20 cellular contexts compared by ENCODE assay signal in the genomic region with DNA sequence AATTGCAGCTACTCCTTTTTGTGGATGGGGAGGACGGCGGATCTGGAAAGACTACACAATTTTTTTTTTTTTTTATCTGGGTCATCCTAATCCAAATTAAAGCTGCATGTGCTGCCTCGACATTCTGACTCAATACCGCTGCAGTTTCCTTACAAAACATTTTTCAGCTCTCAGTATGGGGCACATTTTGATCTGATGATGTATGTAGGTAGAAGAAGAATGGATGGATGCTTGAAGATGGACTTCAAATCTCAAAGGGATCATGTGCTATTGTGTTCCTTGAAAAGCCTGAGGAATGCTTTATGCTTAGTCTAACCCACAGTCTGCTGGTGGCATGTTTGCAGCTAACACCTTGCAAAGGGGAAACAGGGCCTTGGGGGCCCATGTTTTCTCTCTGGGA.
DNase-seq lines count a peak whose midpoint lies in the region; ATAC-seq, FAIRE-seq and TF ChIP-seq lines count a peak whose summit lies in the region.
"Had no signal": no experiment of that assay in that cellular context is flagged by ENCODE, and none has a peak within 500 bp of the region (broad histone marks: within the 10 kb centered on the region; RNA-seq: fewer than 3 reads in every experiment).

No MANE protein-coding gene starts in this region.

- H2BK20ac ChIP-seq in H1 (ENCODE audit: low read length) = no peak overlapping the region

- H3K14ac ChIP-seq in H1 (ENCODE audit: insufficient read length) = no peak overlapping the region

- H3K79me1 ChIP-seq in H1 (ENCODE audit: low read depth, low read length) = no peaks in the 10 kb centered on the region

- H4K5ac ChIP-seq in H1 (ENCODE audit: insufficient read length, low read depth, low read length) = no peak overlapping the region

- POLR2A ChIA-PET in H1 (lab: Charles Lee; ENCODE audit: partially characterized antibody) = no interaction called here

- H3K36me3 ChIP-seq in left ventricle myocardium inferior (no peaks in the 10 kb centered on the region), H1 (ENCODE audit: control insufficient read depth in 2 of 4, insufficient read depth in 4 of 4, low read length in 3 of 4) (no peaks in the 10 kb centered on the region), neural progenitor cell (no peaks in the 10 kb centered on the region)
- H3K36me3 ChIP-seq: BE2C, HAP-1 had no signal

- no peak for TF ChIP-seq RAD21 in H1 (IDR thresholded peaks at IDR 0.05 in 1 of 2, conservative IDR thresholded peaks at IDR 0.05 in 1 of 2; ENCODE audit: low read depth in 2 of 2, low read length in 2 of 2)

- 0 out of 2 replicates have a peak overlapping the region, but pooled peaks have one; percentile 37 for H2BK15ac ChIP-seq in H1 (ENCODE audit: low read length)

- H3K9me3 Mint-ChIP-seq in neural progenitor cell = no peaks in the 10 kb centered on the region

- H3K4me2 ChIP-seq in H1 (ENCODE audit: insufficient read depth in 1 of 2, low read depth in 2 of 2, low read length in 2 of 2) (no peak overlapping the region), neural progenitor cell (no peak overlapping the region)

- H3K27me3 Mint-ChIP-seq in neural progenitor cell (ENCODE audit: insufficient read depth, low read depth) = no peaks in the 10 kb centered on the region
- H3K27me3 Mint-ChIP-seq: CD4-positive, CD25-positive, alpha-beta regulatory T cell; CD8-positive, alpha-beta memory T cell had no signal

- H3K9ac ChIP-seq in H1 (replicated peaks in 1 of 4; ENCODE audit: extremely low read depth in 1 of 4, low read depth in 3 of 4, low read length in 3 of 4) = no peak overlapping the region
- no peak overlapping the region for H3K9ac ChIP-seq in neural progenitor cell

- no peaks in the 10 kb centered on the region for H3K9me3 ChIP-seq in left ventricle myocardium inferior (replicated peaks)
- H3K9me3 ChIP-seq in H1 (ENCODE audit: insufficient read depth in 2 of 2, low read depth in 1 of 2, low read length in 1 of 2) = no peaks in the 10 kb centered on the region
- H3K9me3 ChIP-seq in neural progenitor cell (ENCODE audit: low read depth) = no peaks in the 10 kb centered on the region
- H3K9me3 ChIP-seq: BE2C, HAP-1 had no signal

- TF ChIP-seq CTCF in left ventricle myocardium inferior (IDR thresholded peaks at IDR 0.05; ENCODE audit: borderline replicate concordance) (no peak), H1 (IDR thresholded peaks at IDR 0.05; ENCODE audit: control extremely low read depth in 1 of 3, insufficient read depth in 1 of 3, low read depth in 1 of 3, low read length in 3 of 3) (no peak), neural progenitor cell (IDR thresholded peaks at IDR 0.05) (no peak)

- no peaks in the 10 kb centered on the region for H4K20me1 ChIP-seq in H1 (replicated peaks in 1 of 2; ENCODE audit: control insufficient read depth in 1 of 2, insufficient read depth in 2 of 2, low read length in 2 of 2)
- no peaks in the 10 kb centered on the region for H4K20me1 ChIP-seq in neural progenitor cell (ENCODE audit: low read depth)

- intact Hi-C loops in left ventricle myocardium inferior (cut with micrococcal nuclease) = no loop called here
- intact Hi-C loops in left ventricle myocardium superior (cut with micrococcal nuclease) = no loop called here

- H2AK5ac ChIP-seq in H1 (ENCODE audit: low read depth, low read length) = no peak overlapping the region

- no peaks in the 10 kb centered on the region for H3F3A ChIP-seq in neural progenitor cell (ENCODE audit: low read depth)

- H3K36me3 Mint-ChIP-seq in neural progenitor cell = no peaks in the 10 kb centered on the region
- H3K36me3 Mint-ChIP-seq: CD4-positive, CD25-positive, alpha-beta regulatory T cell; CD8-positive, alpha-beta memory T cell had no signal

- no peak overlapping the region for H3K4me3 Mint-ChIP-seq in neural progenitor cell
- H3K4me3 Mint-ChIP-seq: CD4-positive, CD25-positive, alpha-beta regulatory T cell; CD8-positive, alpha-beta memory T cell had no signal

- no peak overlapping the region for H3K23ac ChIP-seq in H1 (ENCODE audit: insufficient read length)

- no peak for ATAC-seq in left ventricle myocardium superior
- no peak for ATAC-seq in HG03039 (IDR thresholded peaks at IDR 0.05; ENCODE audit: unreplicated experiment)
- ATAC-seq: GM12878 had no signal

- no peaks in the 10 kb centered on the region for H3K79me2 ChIP-seq in H1 (ENCODE audit: control insufficient read depth in 1 of 2, insufficient read depth in 2 of 2, low read length in 2 of 2)
- H3K79me2 ChIP-seq in neural progenitor cell (ENCODE audit: low read depth) = no peaks in the 10 kb centered on the region

- TF ChIP-seq POLR2A in H1 (IDR thresholded peaks at IDR 0.05; ENCODE audit: control extremely low read depth in 1 of 2, low read depth in 2 of 2, low read length in 2 of 2) = no peak

- CTCF ChIA-PET in H1 (lab: Charles Lee; ENCODE audit: partially characterized antibody) = interaction anchor here (0.6 to 0.7 kb wide), 2 partner anchors 41 to 940 kb away, joined by 3 read pairs; no protein-coding TSS in a partner anchor

- no peak overlapping the region for H4K8ac ChIP-seq in H1 (ENCODE audit: extremely low read depth, insufficient read depth, low read length)

- H2AFZ ChIP-seq in H1 (ENCODE audit: low read length) (no peak overlapping the region), neural progenitor cell (replicated peaks) (no peak overlapping the region)

- peaks cover 51% of the 10 kb centered on the region for H3K4me1 ChIP-seq in left ventricle myocardium inferior
- H3K4me1 ChIP-seq in H1 (replicated peaks in 1 of 4; ENCODE audit: control insufficient read depth in 3 of 4, insufficient read depth in 4 of 4, low read length in 3 of 4) = peaks cover 2 to 11% (median 5%) of the 10 kb centered on the region in 4 experiments; a peak in 4 of 7 replicates
- H3K4me1 ChIP-seq in neural progenitor cell = peaks cover 25% of the 10 kb centered on the region
- H3K4me1 ChIP-seq: BE2C had no signal

- H3K18ac ChIP-seq in H1 (ENCODE audit: extremely low read depth, low read length) = no peak overlapping the region

- H3K4me1 Mint-ChIP-seq in neural progenitor cell = peaks cover 51% of the 10 kb centered on the region
- H3K4me1 Mint-ChIP-seq: CD4-positive, CD25-positive, alpha-beta regulatory T cell; CD8-positive, alpha-beta memory T cell had no signal

- no peak overlapping the region for H2BK5ac ChIP-seq in H1 (ENCODE audit: low read depth, low read length)

- H3K4me3 ChIP-seq in left ventricle myocardium inferior (no peak overlapping the region), H1 (ENCODE audit: extremely low read depth in 1 of 4, insufficient read depth in 2 of 4, low read depth in 3 of 4, low read length in 4 of 4) (no peak overlapping the region), neural progenitor cell (no peak overlapping the region)
- H3K4me3 ChIP-seq: GM12878, HAP-1 had no signal

- H3K27ac ChIP-seq in left ventricle myocardium inferior (replicated peaks) = peak overlapping the region; percentile 52
- no peak overlapping the region for H3K27ac ChIP-seq in H1 (ENCODE audit: low read depth, low read length)
- no peak overlapping the region for H3K27ac ChIP-seq in neural progenitor cell

- TF ChIP-seq EP300 in H1 (IDR thresholded peaks at IDR 0.05; ENCODE audit: borderline replicate concordance in 1 of 2, low read depth in 2 of 2, low read length in 2 of 2) = no peak

- no peak overlapping the region for H4K91ac ChIP-seq in H1 (replicated peaks; ENCODE audit: insufficient read length, low read length)

- H2BK120ac ChIP-seq in H1 (replicated peaks; ENCODE audit: low read depth, low read length) = no peak overlapping the region

- no peak overlapping the region for H3K56ac ChIP-seq in H1 (replicated peaks; ENCODE audit: insufficient read length, low read depth, low read length)

- no peak overlapping the region for H3K4ac ChIP-seq in H1 (replicated peaks; ENCODE audit: insufficient read length, low read depth, low read length)

- no peaks in the 10 kb centered on the region for H3K27me3 ChIP-seq in left ventricle myocardium inferior (ENCODE audit: low read depth)
- peaks cover 0 to 1% (median 0%) of the 10 kb centered on the region in 4 experiments; a peak in 1 of 7 replicates for H3K27me3 ChIP-seq in H1 (replicated peaks in 1 of 4; ENCODE audit: control insufficient read depth in 3 of 4, extremely low read depth in 1 of 4, insufficient read depth in 3 of 4, low read length in 3 of 4)
- H3K27me3 ChIP-seq in neural progenitor cell = no peaks in the 10 kb centered on the region
- H3K27me3 ChIP-seq: BE2C had no signal

- DNase-seq in left ventricle myocardium inferior (no peak), left ventricle myocardium superior (no peak), H1 (ENCODE audit: low read depth in 1 of 2, low spot score in 2 of 2) (no peak), neural progenitor cell (ENCODE audit: low spot score) (peak; percentile 44), SIG-M5 treated with dmso at 0.1 percent for 504 hours (lab: John Stamatoyannopoulos, UW; ENCODE audit: unreplicated experiment) (no peak)
- DNase-seq: BE2C; C1 segment of cervical spinal cord; CD4-positive, CD25-positive, alpha-beta regulatory T cell; CD8-positive, alpha-beta memory T cell; COR-L47; DMS 273 treated with DMSO at 0.1 percent for 48 hours; DMS53; DND-41; EL; GOT3; IMR-90 had no signal

- no peak overlapping the region for H2BK12ac ChIP-seq in H1 (ENCODE audit: low read depth, low read length)

- WGBS in H1 (ENCODE audit: extremely low coverage in 1 of 2, insufficient coverage in 1 of 2, insufficient read length in 1 of 2, insufficient replicate concordance in 2 of 2, low coverage in 1 of 2, low lambda C conversion rate in 2 of 2, missing lambda C conversion rate in 1 of 2), 2 experiments = 60% methylated on average over 4 of the region's 4 CpGs; no CpG with 5 or more reads in 1 of the 2 experiments

- H3K23me2 ChIP-seq in H1 (ENCODE audit: low read depth, low read length) = no peaks in the 10 kb centered on the region

- no peak overlapping the region for H3K27ac Mint-ChIP-seq in neural progenitor cell
- H3K27ac Mint-ChIP-seq: CD4-positive, CD25-positive, alpha-beta regulatory T cell; CD8-positive, alpha-beta memory T cell had no signal

- FAIRE-seq in H1 (lab: Jason Lieb, UNC) = no peak
- FAIRE-seq: GM12878, HTR-8/SVneo had no signal

TF ChIP-seq in H1, 55 proteins besides CTCF, POLR2A, EP300 and RAD21 (continues in another document):
- TF ChIP-seq CTBP2 (IDR thresholded peaks at IDR 0.05; ENCODE audit: borderline replicate concordance, insufficient read depth, insufficient read length, low read length) (no peak), SUZ12 (IDR thresholded peaks at IDR 0.05; ENCODE audit: low read length) (no peak), HDAC2 (IDR thresholded peaks at IDR 0.05; ENCODE audit: borderline replicate concordance in 1 of 2, low read depth in 2 of 2, low read length in 2 of 2) (no peak), FOSL1 (IDR thresholded peaks at IDR 0.05; ENCODE audit: insufficient read depth, low read depth, low read length) (no peak), ASH2L (IDR thresholded peaks at IDR 0.05; ENCODE audit: low read length) (no peak), MAFK (IDR thresholded peaks at IDR 0.05; ENCODE audit: low read depth, low read length) (no peak), SIX5 (IDR thresholded peaks at IDR 0.05; ENCODE audit: low read depth, low read length) (no peak), CHD2 (IDR thresholded peaks at IDR 0.05; ENCODE audit: low read length) (no peak), RNF2 (IDR thresholded peaks at IDR 0.05; ENCODE audit: borderline replicate concordance, low read depth, low read length, missing control alignments, poor library complexity, severe bottlenecking) (no peak), HDAC6 (IDR thresholded peaks at IDR 0.05; ENCODE audit: low read depth, low read length) (no peak)
